Comparison of ENCODE assay signal across 9 cellular contexts in genomic region chr6:138772596-138773176, GRCh38. TPM values are rescaled to one million over a fixed set of nuclear protein-coding genes. Genes with fewer than 3 reads are reported as not detected.
DNase-seq lines count a peak whose midpoint lies in the region; ATAC-seq and TF ChIP-seq lines count a peak whose summit lies in the region.
"Had no signal": no experiment of that assay in that cellular context is flagged by ENCODE, and none has a peak within 500 bp of the region (broad histone marks: within the 10 kb centered on the region; RNA-seq: fewer than 3 reads in every experiment).

No MANE protein-coding gene starts in this region.

- TF ChIP-seq CTCF in C4-2B (conservative IDR thresholded peaks at IDR 0.05): no peak
- TF ChIP-seq CTCF in tibial artery (IDR thresholded peaks at IDR 0.05): no peak

- DNase-seq in HCEC 1CT (peak; percentile 11), immature natural killer cell (no peak), tibial artery (no peak), NCI-H1436 treated with DMSO at 0.1 percent for 48 hours (lab: John Stamatoyannopoulos, UW) (no peak), UCSD-AML1 (lab: John Stamatoyannopoulos, UW; ENCODE audit: unreplicated experiment) (no peak), posterior vena cava (ENCODE audit: low spot score) (no peak)
- no peak for DNase-seq in activated CD8-positive, alpha-beta T cell treated with anti-CD3 and anti-CD28 coated beads, Interleukin-2, amount 10 ng/mL, durations not matched to agents 7 days and 5 days

- H3K27me3 ChIP-seq in tibial artery: no peaks in the 10 kb centered on the region

- peaks cover 0 to 18% (median 12%) of the 10 kb centered on the region in 4 donors for H3K4me1 ChIP-seq in tibial artery

- peaks cover 18% of the 10 kb centered on the region for H3K4me1 Mint-ChIP-seq in activated CD8-positive, alpha-beta T cell treated with anti-CD3 and anti-CD28 coated beads, Interleukin-2, amount 10 ng/mL, durations not matched to agents 7 days and 5 days (ENCODE audit: low read depth)
- H3K4me1 Mint-ChIP-seq in immature natural killer cell: peaks cover 26 to 33% of the 10 kb centered on the region in 2 donors

- peak; percentile 1 for ATAC-seq in activated CD8-positive, alpha-beta T cell treated with anti-CD3 and anti-CD28 coated beads, Interleukin-2, amount 10 ng/mL, durations not matched to agents 7 days and 5 days

- POLR2A ChIA-PET in activated CD8-positive, alpha-beta T cell treated with anti-CD3 and anti-CD28 coated beads, Interleukin-2, amount 10 ng/mL, durations not matched to agents 7 days and 5 days (lab: Charles Lee): interaction anchor here (0.7 to 2.6 kb wide), 8 partner anchors 50 to 602 kb away, joined by 3 to 23 read pairs (median 4); partner anchors contain the start of gene CITED2

- no peaks in the 10 kb centered on the region for H3K9me3 Mint-ChIP-seq in activated CD8-positive, alpha-beta T cell treated with anti-CD3 and anti-CD28 coated beads, Interleukin-2, amount 10 ng/mL, durations not matched to agents 7 days and 5 days (ENCODE audit: insufficient read depth)
- no peaks in the 10 kb centered on the region for H3K9me3 Mint-ChIP-seq in immature natural killer cell

- intact Hi-C loops in tibial artery (cut with DNase I; ENCODE audit: low total_unique reads): loop anchor here (5.0 kb wide), 1 partner anchor 365 kb away; no protein-coding TSS in a partner anchor
- intact Hi-C loops in posterior vena cava (cut with DNase I): no loop called here

- H3K27me3 Mint-ChIP-seq in activated CD8-positive, alpha-beta T cell treated with anti-CD3 and anti-CD28 coated beads, Interleukin-2, amount 10 ng/mL, durations not matched to agents 7 days and 5 days (ENCODE audit: low read depth): no peaks in the 10 kb centered on the region
- peaks cover 5 to 10% (median 8%) of the 10 kb centered on the region in 3 donors for H3K27me3 Mint-ChIP-seq in immature natural killer cell (ENCODE audit: low read depth in 3 of 3)

- CTCF ChIA-PET in activated CD8-positive, alpha-beta T cell treated with anti-CD3 and anti-CD28 coated beads, Interleukin-2, amount 10 ng/mL, durations not matched to agents 7 days and 5 days (lab: Charles Lee): interaction anchor here (0.6 to 2.1 kb wide), 9 partner anchors 8 to 592 kb away, joined by 3 to 8 read pairs (median 3); no protein-coding TSS in a partner anchor

- H3K27ac Mint-ChIP-seq in activated CD8-positive, alpha-beta T cell treated with anti-CD3 and anti-CD28 coated beads, Interleukin-2, amount 10 ng/mL, durations not matched to agents 7 days and 5 days: peak overlapping the region; percentile 100
- peak overlapping the region; percentile 93 to 100 (median 100) for H3K27ac Mint-ChIP-seq in immature natural killer cell

- peak overlapping the region; percentile 67 to 96 for H3K4me3 ChIP-seq in tibial artery

- peak overlapping the region; percentile 95 for H3K4me3 Mint-ChIP-seq in activated CD8-positive, alpha-beta T cell treated with anti-CD3 and anti-CD28 coated beads, Interleukin-2, amount 10 ng/mL, durations not matched to agents 7 days and 5 days
- H3K4me3 Mint-ChIP-seq in immature natural killer cell: peak overlapping the region; percentile 99 to 100 (median 100)

- no peaks in the 10 kb centered on the region for H3K36me3 Mint-ChIP-seq in activated CD8-positive, alpha-beta T cell treated with anti-CD3 and anti-CD28 coated beads, Interleukin-2, amount 10 ng/mL, durations not matched to agents 7 days and 5 days (ENCODE audit: low read depth)
- H3K36me3 Mint-ChIP-seq in immature natural killer cell: peaks cover 2 to 9% (median 7%) of the 10 kb centered on the region in 3 donors

- H3K27ac ChIP-seq in C4-2B: peak overlapping the region; percentile 77
- H3K27ac ChIP-seq in tibial artery: peak overlapping the region; percentile 88 to 98

- no peaks in the 10 kb centered on the region for H3K9me3 ChIP-seq in tibial artery

- peaks cover 7 to 19% (median 9%) of the 10 kb centered on the region in 3 donors for H3K36me3 ChIP-seq in tibial artery

RNA-seq across cellular contexts. Expression of gene CCDC28A, which starts 0.9 kb away (rescaled TPM):
- total RNA-seq in activated CD8-positive, alpha-beta T cell treated with anti-CD3 and anti-CD28 coated beads, Interleukin-2, amount 10 ng/mL, durations not matched to agents 7 days and 5 days: 10 to 100 TPM; 17.4 to 19.2 TPM
- 10 to 100 TPM; 31.5 to 46.2 (median 31.7) TPM for polyA plus RNA-seq in immature natural killer cell
- 1 to 10 TPM; 6.8 to 9.6 TPM for total RNA-seq in posterior vena cava

RNA-seq across cellular contexts. Expression of gene ECT2L, which starts 23.2 kb away (rescaled TPM):
- not detected for total RNA-seq in activated CD8-positive, alpha-beta T cell treated with anti-CD3 and anti-CD28 coated beads, Interleukin-2, amount 10 ng/mL, durations not matched to agents 7 days and 5 days
- not detected for polyA plus RNA-seq in immature natural killer cell
- total RNA-seq in posterior vena cava: under 1 TPM in 1 of 2 donors, not detected in 1; 0.33 TPM
- total RNA-seq: HT1080 had no signal
